9 cellular contexts compared by ENCODE assay signal in genomic region chr2:7031424-7032245, GRCh38.
DNase-seq lines count a peak whose midpoint lies in the region; ATAC-seq, FAIRE-seq and TF ChIP-seq lines count a peak whose summit lies in the region.
"Had no signal": no experiment of that assay in that cellular context is flagged by ENCODE, and none has a peak within 500 bp of the region (broad histone marks: within the 10 kb centered on the region; RNA-seq: fewer than 3 reads in every experiment).

No MANE protein-coding gene starts in this region.

- BruUV-seq in PC-3 (replicated peaks; lab: Mats Ljungman, UMichigan): no TSS peak

- CTCF ChIA-PET in PC-3 (lab: Charles Lee): interaction anchor here (0.5 to 1.1 kb wide), 5 partner anchors 20 to 1357 kb away, joined by 3 to 5 read pairs (median 4); no protein-coding TSS in a partner anchor

- WGBS in psoas muscle, 3 donors: 29 to 47% (median 38%) methylated on average over 24 to 25 of the region's 25 CpGs

- no peaks in the 10 kb centered on the region for H3F3A ChIP-seq in PC-3 (ENCODE audit: low read length, unreplicated experiment)

- TF ChIP-seq POLR2A in breast epithelium (IDR thresholded peaks at IDR 0.05): no peak

- H3K27me3 ChIP-seq in PC-3 (ENCODE audit: low read length) (no peaks in the 10 kb centered on the region), breast epithelium (no peaks in the 10 kb centered on the region), psoas muscle (ENCODE audit: insufficient read depth in 3 of 3, low read length in 2 of 3) (no peaks in the 10 kb centered on the region)

- no peaks in the 10 kb centered on the region for H3K27me3 Mint-ChIP-seq in activated naive CD8-positive, alpha-beta T cell
- no peaks in the 10 kb centered on the region for H3K27me3 Mint-ChIP-seq in activated naive CD8-positive, alpha-beta T cell treated with anti-CD3 and anti-CD28 coated beads, Interleukin-2, amount 50 U/mL, for 24 hours

- H3K9me2 ChIP-seq in PC-3 (replicated peaks; ENCODE audit: low read length): no peaks in the 10 kb centered on the region

- TF ChIP-seq CTCF in PC-3 (conservative IDR thresholded peaks at IDR 0.05; ENCODE audit: low read depth, low read length) (peak; percentile 48; the same call in 1 of the 2 replicates), breast epithelium (IDR thresholded peaks at IDR 0.05) (peak in 2 of 3 donors; percentile 9 to 37), psoas muscle (IDR thresholded peaks at IDR 0.05) (no peak), D721Med (IDR thresholded peaks at IDR 0.05; ENCODE audit: insufficient read depth, missing control alignments) (no peak)

- peak overlapping the region; percentile 59 for H3K27ac ChIP-seq in PC-3 (ENCODE audit: low read length)
- peak overlapping the region in 1 of 2 donors; percentile 48 for H3K27ac ChIP-seq in breast epithelium
- H3K27ac ChIP-seq in psoas muscle: peak overlapping the region; percentile 67

- H3K9ac ChIP-seq in PC-3 (ENCODE audit: low read length): peak overlapping the region; percentile 63; the same call in 1 of the 2 replicates

- H3K36me3 Mint-ChIP-seq in activated naive CD8-positive, alpha-beta T cell: peaks cover 9% of the 10 kb centered on the region
- H3K36me3 Mint-ChIP-seq in activated naive CD8-positive, alpha-beta T cell treated with anti-CD3 and anti-CD28 coated beads, Interleukin-2, amount 50 U/mL, for 24 hours (ENCODE audit: low read depth): peaks cover 17% of the 10 kb centered on the region

- H3K4me1 Mint-ChIP-seq in activated naive CD8-positive, alpha-beta T cell (ENCODE audit: low read depth): peaks cover 3% of the 10 kb centered on the region
- peaks cover 2% of the 10 kb centered on the region for H3K4me1 Mint-ChIP-seq in activated naive CD8-positive, alpha-beta T cell treated with anti-CD3 and anti-CD28 coated beads, Interleukin-2, amount 50 U/mL, for 24 hours

- DNase-seq in activated naive CD8-positive, alpha-beta T cell treated with anti-CD3 and anti-CD28 coated beads, Interleukin-2, amount 50 U/mL, for 24 hours: no peak
- DNase-seq in PC-3: peak; percentile 100
- peak; percentile 87 to 90 for DNase-seq in breast epithelium (ENCODE audit: low spot score in 2 of 2)
- DNase-seq in psoas muscle: peak; percentile 52 to 79
- no peak for DNase-seq in D721Med (ENCODE audit: insufficient read length, low spot score)
- no peak for DNase-seq in HCEC 1CT
- no peak for DNase-seq in NK-92 treated with Interleukin-12 subunit alpha and Interleukin-12 subunit beta, amount 100 ng/mL, for 24 hours (lab: John Stamatoyannopoulos, UW)
- DNase-seq: left cardiac atrium had no signal

- no peaks in the 10 kb centered on the region for H3K79me2 ChIP-seq in PC-3 (ENCODE audit: low read length)

- no peak overlapping the region; the same call in 1 of the 2 replicates for H3K4me2 ChIP-seq in PC-3 (ENCODE audit: low read length)

- POLR2A ChIA-PET in PC-3 (lab: Charles Lee; ENCODE audit: unreplicated experiment): no interaction called here

- H3K4me3 Mint-ChIP-seq in activated naive CD8-positive, alpha-beta T cell: no peak overlapping the region
- H3K4me3 Mint-ChIP-seq in activated naive CD8-positive, alpha-beta T cell treated with anti-CD3 and anti-CD28 coated beads, Interleukin-2, amount 50 U/mL, for 24 hours: no peak overlapping the region

- H3K27ac Mint-ChIP-seq in activated naive CD8-positive, alpha-beta T cell: peak overlapping the region; percentile 83
- no peak overlapping the region for H3K27ac Mint-ChIP-seq in activated naive CD8-positive, alpha-beta T cell treated with anti-CD3 and anti-CD28 coated beads, Interleukin-2, amount 50 U/mL, for 24 hours

- H3K36me3 ChIP-seq in PC-3 (ENCODE audit: low read depth, low read length) (no peaks in the 10 kb centered on the region), breast epithelium (no peaks in the 10 kb centered on the region), psoas muscle (ENCODE audit: insufficient read depth in 1 of 2, low read depth in 1 of 2) (peaks cover 0 to 9% of the 10 kb centered on the region in 2 donors)

- H4K20me1 ChIP-seq in PC-3 (ENCODE audit: low read length): no peaks in the 10 kb centered on the region

- intact Hi-C loops in PC-3 (cut with micrococcal nuclease): loop anchor here (1.0 to 5.0 kb wide), 3 partner anchors 20 to 114 kb away; partner anchors contain the start of gene RNF144A
- intact Hi-C loops in breast epithelium (cut with DNase I; ENCODE audit: low total_unique reads): no loop called here
- intact Hi-C loops in psoas muscle (cut with DNase I): loop anchor here in 1 of 2 donors (2.0 to 5.0 kb wide), 2 partner anchors 17 to 114 kb away; partner anchors contain the start of gene RNF144A

- no peak overlapping the region for H2AFZ ChIP-seq in PC-3 (ENCODE audit: low read length)

- H3K4me1 ChIP-seq in PC-3 (ENCODE audit: insufficient read depth, low read length): peaks cover 16% of the 10 kb centered on the region
- H3K4me1 ChIP-seq in breast epithelium: no peaks in the 10 kb centered on the region
- H3K4me1 ChIP-seq in psoas muscle: peaks cover 8% of the 10 kb centered on the region

- no peak for FAIRE-seq in D721Med (lab: Jason Lieb, UNC)

- no peaks in the 10 kb centered on the region for H3K9me3 Mint-ChIP-seq in activated naive CD8-positive, alpha-beta T cell (ENCODE audit: low read depth)
- no peaks in the 10 kb centered on the region for H3K9me3 Mint-ChIP-seq in activated naive CD8-positive, alpha-beta T cell treated with anti-CD3 and anti-CD28 coated beads, Interleukin-2, amount 50 U/mL, for 24 hours

- no peak overlapping the region for H3K4me3 ChIP-seq in PC-3 (ENCODE audit: low read length)
- no peak overlapping the region for H3K4me3 ChIP-seq in breast epithelium
- no peak overlapping the region for H3K4me3 ChIP-seq in psoas muscle

- no peak for ATAC-seq in activated naive CD8-positive, alpha-beta T cell treated with anti-CD3 and anti-CD28 coated beads, Interleukin-2, amount 50 U/mL, for 24 hours
- ATAC-seq in PC-3 (peak; percentile 86), psoas muscle (peak; percentile 82 to 95 (median 86))

- H3K9me3 ChIP-seq in PC-3 (ENCODE audit: low read length) (no peaks in the 10 kb centered on the region), breast epithelium (no peaks in the 10 kb centered on the region), psoas muscle (no peaks in the 10 kb centered on the region)

Comparison
In these comparisons a context has a peak if more than half of its experiments do, and no peak if none do; other contexts are left out.
1. DNase-seq: peak in PC-3 (single experiment), breast epithelium (2 of 2) and psoas muscle (2 of 2); none in activated naive CD8-positive, alpha-beta T cell treated with anti-CD3 and anti-CD28 coated beads, Interleukin-2, amount 50 U/mL, for 24 hours (single experiment), D721Med (single experiment), HCEC 1CT (single experiment) and NK-92 treated with Interleukin-12 subunit alpha and Interleukin-12 subunit beta, amount 100 ng/mL, for 24 hours (single experiment).
2. CTCF ChIP-seq: peak in PC-3 (single experiment) and breast epithelium (2 of 3); none in psoas muscle (single experiment) and D721Med (single experiment).